Comparison of ENCODE assay signal across 7 cellular contexts in the genomic region with DNA sequence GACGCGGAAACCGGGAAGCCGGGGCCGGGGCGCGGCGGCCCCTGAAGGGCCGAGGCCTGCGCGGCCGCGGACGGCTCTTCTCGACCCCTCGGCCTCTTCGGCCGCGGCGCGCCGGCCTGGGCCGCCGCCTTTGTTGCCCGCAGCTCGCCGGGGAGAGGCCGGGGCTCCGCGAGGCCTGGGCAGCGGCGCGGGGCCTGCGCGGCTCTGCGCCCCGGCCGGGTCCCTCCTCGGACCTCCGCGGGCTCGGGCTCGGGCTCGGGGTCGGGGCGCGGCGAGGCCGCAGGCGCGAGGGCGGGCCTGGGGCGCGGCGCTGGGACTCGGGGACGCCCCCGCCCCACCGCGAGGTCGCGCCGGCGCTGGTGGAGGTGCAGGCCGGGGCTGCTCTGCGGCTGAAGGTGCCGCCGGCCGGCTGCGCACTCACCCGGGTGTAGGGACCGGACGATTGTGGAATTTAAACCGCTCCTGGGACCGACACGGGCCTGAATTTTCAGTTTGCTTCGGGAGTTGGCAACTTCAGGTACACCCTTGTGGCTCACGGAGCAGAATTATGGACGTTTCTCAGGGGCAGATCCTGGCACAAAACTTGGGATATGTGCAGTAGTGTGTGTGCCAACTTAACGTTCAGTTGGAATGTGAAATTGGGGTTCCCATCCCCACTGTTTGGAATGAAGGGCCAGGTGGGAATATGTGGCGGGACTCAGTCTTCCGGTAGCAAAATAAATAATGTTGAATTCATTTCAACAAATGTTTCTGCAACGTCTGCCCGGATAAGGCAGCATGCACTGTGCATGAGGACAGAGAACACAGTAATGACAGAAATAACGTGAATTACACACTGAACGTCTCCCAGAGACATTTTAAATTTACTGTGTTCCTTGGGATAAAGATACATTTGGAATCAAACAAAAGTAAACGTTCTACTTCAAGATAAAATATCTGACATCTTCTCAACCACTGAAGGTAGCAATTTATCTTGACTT. TPM values are rescaled to one million over a fixed set of nuclear protein-coding genes. Genes with fewer than 3 reads are reported as not detected.
DNase-seq lines count a peak whose midpoint lies in the region; ATAC-seq and TF ChIP-seq lines count a peak whose summit lies in the region.

No MANE protein-coding gene starts in this region.

- intact Hi-C loops in uterus (cut with DNase I; ENCODE audit: low total_unique reads), result no loop called here

- H3K27ac ChIP-seq in uterus, result peak overlapping the region; percentile 87 to 92

- peaks cover 4 to 5% of the 10 kb centered on the region in 2 donors for H3K4me1 ChIP-seq in uterus

- no peaks in the 10 kb centered on the region for H3K36me3 ChIP-seq in uterus

- peak; percentile 48 for ATAC-seq in GM19351 (IDR thresholded peaks at IDR 0.05; ENCODE audit: unreplicated experiment)
- peak; percentile 36 for ATAC-seq in HG03342 (IDR thresholded peaks at IDR 0.05; ENCODE audit: unreplicated experiment)
- peak; percentile 20 for ATAC-seq in SK-N-SH treated with all-trans-retinoic acid at 6 μM for 48 hours

- DNase-seq in EL, result peak; percentile 44
- peak; percentile 31 for DNase-seq in epithelial cell of esophagus (ENCODE audit: low read depth)
- peak; percentile 12 for DNase-seq in midbrain (lab: John Stamatoyannopoulos, UW)
- DNase-seq in uterus, result peak in 1 of 2 donors; percentile 22

- TF ChIP-seq CTCF in epithelial cell of esophagus (IDR thresholded peaks at IDR 0.05; ENCODE audit: insufficient read depth, low read depth, low read length, missing control alignments), result no peak
- TF ChIP-seq CTCF in uterus (IDR thresholded peaks at IDR 0.05), result no peak

- no peaks in the 10 kb centered on the region for H3K9me3 ChIP-seq in uterus

- peak in 1 of 2 donors; percentile 1 for TF ChIP-seq POLR2A in uterus (IDR thresholded peaks at IDR 0.05)

- peak overlapping the region; percentile 82 for H3K4me3 ChIP-seq in epithelial cell of esophagus (ENCODE audit: low read length)
- H3K4me3 ChIP-seq in uterus, result peak overlapping the region; percentile 52 to 98

- H3K27me3 ChIP-seq in uterus, result no peaks in the 10 kb centered on the region

TF ChIP-seq in SK-N-SH treated with all-trans-retinoic acid at 6 μM for 48 hours, 23 proteins besides CTCF, POLR2A, EP300 and RAD21:
- TF ChIP-seq ZNF70 (CRISPR knock-in tag; IDR thresholded peaks at IDR 0.05) (no peak), ESRRG (CRISPR knock-in tag; IDR thresholded peaks at IDR 0.05) (no peak), RARB (CRISPR knock-in tag; IDR thresholded peaks at IDR 0.05) (no peak), ZNF565 (CRISPR knock-in tag; conservative IDR thresholded peaks at IDR 0.05; ENCODE audit: low read depth) (no peak), ARNTL (CRISPR knock-in tag; IDR thresholded peaks at IDR 0.05; ENCODE audit: borderline replicate concordance, low read depth) (no peak), GLIS3 (CRISPR knock-in tag; IDR thresholded peaks at IDR 0.05) (no peak), PPARA (CRISPR knock-in tag; IDR thresholded peaks at IDR 0.05; ENCODE audit: borderline replicate concordance) (no peak), ZC3H10 (CRISPR knock-in tag; IDR thresholded peaks at IDR 0.05) (no peak), BACH2 (CRISPR knock-in tag; IDR thresholded peaks at IDR 0.05; ENCODE audit: borderline replicate concordance) (no peak), TCF4 (CRISPR knock-in tag; IDR thresholded peaks at IDR 0.05; ENCODE audit: borderline replicate concordance) (no peak), ZNF8 (CRISPR knock-in tag; IDR thresholded peaks at IDR 0.05) (no peak), ZFP3 (CRISPR knock-in tag; IDR thresholded peaks at IDR 0.05) (no peak), ZFP30 (CRISPR knock-in tag; IDR thresholded peaks at IDR 0.05) (no peak), TOX (CRISPR knock-in tag; IDR thresholded peaks at IDR 0.05; ENCODE audit: borderline replicate concordance) (no peak)
- TF ChIP-seq, protein P1, sequence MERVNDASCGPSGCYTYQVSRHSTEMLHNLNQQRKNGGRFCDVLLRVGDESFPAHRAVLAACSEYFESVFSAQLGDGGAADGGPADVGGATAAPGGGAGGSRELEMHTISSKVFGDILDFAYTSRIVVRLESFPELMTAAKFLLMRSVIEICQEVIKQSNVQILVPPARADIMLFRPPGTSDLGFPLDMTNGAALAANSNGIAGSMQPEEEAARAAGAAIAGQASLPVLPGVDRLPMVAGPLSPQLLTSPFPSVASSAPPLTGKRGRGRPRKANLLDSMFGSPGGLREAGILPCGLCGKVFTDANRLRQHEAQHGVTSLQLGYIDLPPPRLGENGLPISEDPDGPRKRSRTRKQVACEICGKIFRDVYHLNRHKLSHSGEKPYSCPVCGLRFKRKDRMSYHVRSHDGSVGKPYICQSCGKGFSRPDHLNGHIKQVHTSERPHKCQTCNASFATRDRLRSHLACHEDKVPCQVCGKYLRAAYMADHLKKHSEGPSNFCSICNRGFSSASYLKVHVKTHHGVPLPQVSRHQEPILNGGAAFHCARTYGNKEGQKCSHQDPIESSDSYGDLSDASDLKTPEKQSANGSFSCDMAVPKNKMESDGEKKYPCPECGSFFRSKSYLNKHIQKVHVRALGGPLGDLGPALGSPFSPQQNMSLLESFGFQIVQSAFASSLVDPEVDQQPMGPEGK (CRISPR knock-in tag; IDR thresholded peaks at IDR 0.05; ENCODE audit: borderline replicate concordance), result no peak
- TF ChIP-seq, protein P2, sequence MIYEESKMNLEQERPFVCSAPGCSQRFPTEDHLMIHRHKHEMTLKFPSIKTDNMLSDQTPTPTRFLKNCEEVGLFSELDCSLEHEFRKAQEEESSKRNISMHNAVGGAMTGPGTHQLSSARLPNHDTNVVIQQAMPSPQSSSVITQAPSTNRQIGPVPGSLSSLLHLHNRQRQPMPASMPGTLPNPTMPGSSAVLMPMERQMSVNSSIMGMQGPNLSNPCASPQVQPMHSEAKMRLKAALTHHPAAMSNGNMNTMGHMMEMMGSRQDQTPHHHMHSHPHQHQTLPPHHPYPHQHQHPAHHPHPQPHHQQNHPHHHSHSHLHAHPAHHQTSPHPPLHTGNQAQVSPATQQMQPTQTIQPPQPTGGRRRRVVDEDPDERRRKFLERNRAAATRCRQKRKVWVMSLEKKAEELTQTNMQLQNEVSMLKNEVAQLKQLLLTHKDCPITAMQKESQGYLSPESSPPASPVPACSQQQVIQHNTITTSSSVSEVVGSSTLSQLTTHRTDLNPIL (CRISPR knock-in tag; IDR thresholded peaks at IDR 0.05; ENCODE audit: low read depth), result no peak
- TF ChIP-seq, protein P3, sequence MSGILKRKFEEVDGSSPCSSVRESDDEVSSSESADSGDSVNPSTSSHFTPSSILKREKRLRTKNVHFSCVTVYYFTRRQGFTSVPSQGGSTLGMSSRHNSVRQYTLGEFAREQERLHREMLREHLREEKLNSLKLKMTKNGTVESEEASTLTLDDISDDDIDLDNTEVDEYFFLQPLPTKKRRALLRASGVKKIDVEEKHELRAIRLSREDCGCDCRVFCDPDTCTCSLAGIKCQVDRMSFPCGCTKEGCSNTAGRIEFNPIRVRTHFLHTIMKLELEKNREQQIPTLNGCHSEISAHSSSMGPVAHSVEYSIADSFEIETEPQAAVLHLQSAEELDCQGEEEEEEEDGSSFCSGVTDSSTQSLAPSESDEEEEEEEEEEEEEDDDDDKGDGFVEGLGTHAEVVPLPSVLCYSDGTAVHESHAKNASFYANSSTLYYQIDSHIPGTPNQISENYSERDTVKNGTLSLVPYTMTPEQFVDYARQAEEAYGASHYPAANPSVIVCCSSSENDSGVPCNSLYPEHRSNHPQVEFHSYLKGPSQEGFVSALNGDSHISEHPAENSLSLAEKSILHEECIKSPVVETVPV (CRISPR knock-in tag; IDR thresholded peaks at IDR 0.05), result no peak
- TF ChIP-seq, protein P4, sequence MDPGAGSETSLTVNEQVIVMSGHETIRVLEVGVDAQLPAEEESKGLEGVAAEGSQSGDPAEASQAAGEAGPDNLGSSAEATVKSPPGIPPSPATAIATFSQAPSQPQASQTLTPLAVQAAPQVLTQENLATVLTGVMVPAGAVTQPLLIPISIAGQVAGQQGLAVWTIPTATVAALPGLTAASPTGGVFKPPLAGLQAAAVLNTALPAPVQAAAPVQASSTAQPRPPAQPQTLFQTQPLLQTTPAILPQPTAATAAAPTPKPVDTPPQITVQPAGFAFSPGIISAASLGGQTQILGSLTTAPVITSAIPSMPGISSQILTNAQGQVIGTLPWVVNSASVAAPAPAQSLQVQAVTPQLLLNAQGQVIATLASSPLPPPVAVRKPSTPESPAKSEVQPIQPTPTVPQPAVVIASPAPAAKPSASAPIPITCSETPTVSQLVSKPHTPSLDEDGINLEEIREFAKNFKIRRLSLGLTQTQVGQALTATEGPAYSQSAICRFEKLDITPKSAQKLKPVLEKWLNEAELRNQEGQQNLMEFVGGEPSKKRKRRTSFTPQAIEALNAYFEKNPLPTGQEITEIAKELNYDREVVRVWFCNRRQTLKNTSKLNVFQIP (CRISPR knock-in tag; IDR thresholded peaks at IDR 0.05; ENCODE audit: borderline replicate concordance, low read depth), result no peak

RNA-seq across cellular contexts. Expression of a gene that starts 0.8 kb away (rescaled TPM):
- total RNA-seq in uterus, result 10 to 100 TPM; 12.9 to 59.5 (median 19.9) TPM
